ENCODE assay signal across 33 cellular contexts in genomic region chr13:27327633-27328032, GRCh38.
"Had no signal": no experiment of that assay in that cellular context is flagged by ENCODE, and none has a peak within 500 bp of the region (broad histone marks: within the 10 kb centered on the region; RNA-seq: fewer than 3 reads in every experiment).

No MANE protein-coding gene starts in this region.

- H3K4me1 ChIP-seq: adrenal gland, body of pancreas, breast epithelium had no signal

- H3K36me3 ChIP-seq: adrenal gland, brain microvascular endothelial cell, breast epithelium had no signal

- FAIRE-seq: astrocyte, TTC549 had no signal

- H3K9me3 ChIP-seq: adrenal gland, body of pancreas, breast epithelium had no signal

- H3K4me3 ChIP-seq: adrenal gland, body of pancreas, breast epithelium had no signal

- ATAC-seq: activated CD8-positive, alpha-beta T cell treated with anti-CD3 and anti-CD28 coated beads for 36 hours; activated naive CD4-positive, alpha-beta T cell treated with anti-CD3 and anti-CD28 coated beads, Interleukin-2, amount 50 U/mL, for 72 hours; activated T-cell treated with anti-CD3 and anti-CD28 coated beads, Interleukin-2, amount 50 U/mL, for 4 hours; activated T-cell treated with anti-CD3 and anti-CD28 coated beads, Interleukin-2, amount 50 U/mL, for 72 hours; activated T-helper 17 cell treated with anti-CD3 and anti-CD28 coated beads, Interleukin-2, amount 50 U/mL, for 72 hours; body of pancreas had no signal

- DNase-seq: activated B cell treated with CpG ODN at 0.5 μM for 24 hours; activated CD4-positive, alpha-beta memory T cell treated with anti-CD3 and anti-CD28 coated beads for 36 hours; activated CD4-positive, alpha-beta T cell treated with anti-CD3 and anti-CD28 coated beads for 4 hours; activated CD4-positive, alpha-beta T cell treated with anti-CD3 and anti-CD28 coated beads, Interleukin-2, amount 10 ng/mL, durations not matched to agents 24 days and 14 days; activated CD4-positive, alpha-beta T cell treated with anti-CD3 and anti-CD28 coated beads, Interleukin-2, amount 50 U/mL, for 1 hour; activated CD4-positive, alpha-beta T cell treated with anti-CD3 and anti-CD28 coated beads, Interleukin-2, amount 50 U/mL, for 4 hours; activated CD4-positive, CD25-positive, alpha-beta regulatory T cell treated with anti-CD3 and anti-CD28 coated beads, Interleukin-2, amount 50 U/mL, for 72 hours; activated CD8-positive, alpha-beta memory T cell treated with anti-CD3 and anti-CD28 coated beads, Interleukin-2, amount 50 U/mL, for 4 hours; activated CD8-positive, alpha-beta T cell treated with anti-CD3 and anti-CD28 coated beads for 36 hours; activated effector memory CD4-positive, alpha-beta T cell treated with anti-CD3 and anti-CD28 coated beads, Interleukin-2, amount 50 U/mL, for 16 hours; activated gamma-delta T cell treated with Interleukin-2 at 50 U/mL for 16 hours; activated naive CD4-positive, alpha-beta T cell; activated naive CD4-positive, alpha-beta T cell treated with anti-CD3 and anti-CD28 coated beads for 36 hours; activated naive CD4-positive, alpha-beta T cell treated with anti-CD3 and anti-CD28 coated beads, Interleukin-2, amount 50 U/mL, for 16 hours; activated naive CD8-positive, alpha-beta T cell treated with anti-CD3 and anti-CD28 coated beads for 36 hours; activated T-cell treated with anti-CD3 and anti-CD28 coated beads for 4 hours; activated T-cell treated with anti-CD3 and anti-CD28 coated beads, Interleukin-2, amount 50 U/mL, for 1 hour; activated T-cell treated with anti-CD3 and anti-CD28 coated beads, Interleukin-2, amount 50 U/mL, for 4 hours; activated T-cell treated with anti-CD3 and anti-CD28 coated beads, Interleukin-2, amount 50 U/mL, for 72 hours; adrenal gland; amniotic stem cell; aorta; body of pancreas; brain microvascular endothelial cell; central memory CD4-positive, alpha-beta T cell; T-helper 2 cell; T-helper 9 cell had no signal

- H3K27ac ChIP-seq: adrenal gland, body of pancreas, brain microvascular endothelial cell, breast epithelium, VCaP had no signal

- H3K27me3 ChIP-seq: adrenal gland, body of pancreas, breast epithelium had no signal
